1 cellular context compared by ENCODE assay signal in the genomic region with DNA sequence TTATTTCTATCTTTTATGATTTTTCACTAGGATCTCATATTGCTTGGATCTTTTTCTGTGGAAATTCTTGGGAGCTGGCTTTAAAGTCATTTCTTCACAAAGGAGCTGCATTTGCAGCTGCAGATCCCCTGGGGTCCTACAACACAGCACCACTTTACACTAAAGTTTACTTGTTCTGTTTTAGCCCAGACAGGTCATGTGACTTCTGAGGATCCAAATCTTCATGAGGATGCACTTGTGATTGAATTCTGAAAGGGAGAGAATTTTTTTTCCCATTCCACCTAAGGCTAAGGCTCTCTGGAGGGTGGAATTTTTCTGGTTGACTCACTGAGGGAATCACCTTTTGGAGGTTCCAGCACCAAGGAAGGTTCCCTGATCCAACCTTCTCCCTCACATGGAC.
TF ChIP-seq lines count a peak whose summit lies in the region.

No MANE protein-coding gene starts in this region.

TF ChIP-seq in GM23338, 12 proteins besides CTCF, POLR2A, EP300 and RAD21 (continued from another document):
- TF ChIP-seq, protein P1, sequence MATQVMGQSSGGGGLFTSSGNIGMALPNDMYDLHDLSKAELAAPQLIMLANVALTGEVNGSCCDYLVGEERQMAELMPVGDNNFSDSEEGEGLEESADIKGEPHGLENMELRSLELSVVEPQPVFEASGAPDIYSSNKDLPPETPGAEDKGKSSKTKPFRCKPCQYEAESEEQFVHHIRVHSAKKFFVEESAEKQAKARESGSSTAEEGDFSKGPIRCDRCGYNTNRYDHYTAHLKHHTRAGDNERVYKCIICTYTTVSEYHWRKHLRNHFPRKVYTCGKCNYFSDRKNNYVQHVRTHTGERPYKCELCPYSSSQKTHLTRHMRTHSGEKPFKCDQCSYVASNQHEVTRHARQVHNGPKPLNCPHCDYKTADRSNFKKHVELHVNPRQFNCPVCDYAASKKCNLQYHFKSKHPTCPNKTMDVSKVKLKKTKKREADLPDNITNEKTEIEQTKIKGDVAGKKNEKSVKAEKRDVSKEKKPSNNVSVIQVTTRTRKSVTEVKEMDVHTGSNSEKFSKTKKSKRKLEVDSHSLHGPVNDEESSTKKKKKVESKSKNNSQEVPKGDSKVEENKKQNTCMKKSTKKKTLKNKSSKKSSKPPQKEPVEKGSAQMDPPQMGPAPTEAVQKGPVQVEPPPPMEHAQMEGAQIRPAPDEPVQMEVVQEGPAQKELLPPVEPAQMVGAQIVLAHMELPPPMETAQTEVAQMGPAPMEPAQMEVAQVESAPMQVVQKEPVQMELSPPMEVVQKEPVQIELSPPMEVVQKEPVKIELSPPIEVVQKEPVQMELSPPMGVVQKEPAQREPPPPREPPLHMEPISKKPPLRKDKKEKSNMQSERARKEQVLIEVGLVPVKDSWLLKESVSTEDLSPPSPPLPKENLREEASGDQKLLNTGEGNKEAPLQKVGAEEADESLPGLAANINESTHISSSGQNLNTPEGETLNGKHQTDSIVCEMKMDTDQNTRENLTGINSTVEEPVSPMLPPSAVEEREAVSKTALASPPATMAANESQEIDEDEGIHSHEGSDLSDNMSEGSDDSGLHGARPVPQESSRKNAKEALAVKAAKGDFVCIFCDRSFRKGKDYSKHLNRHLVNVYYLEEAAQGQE (IDR thresholded peaks at IDR 0.05; ENCODE audit: unreplicated experiment), result no peak
